10 cellular contexts compared by ENCODE assay signal in the genomic region with DNA sequence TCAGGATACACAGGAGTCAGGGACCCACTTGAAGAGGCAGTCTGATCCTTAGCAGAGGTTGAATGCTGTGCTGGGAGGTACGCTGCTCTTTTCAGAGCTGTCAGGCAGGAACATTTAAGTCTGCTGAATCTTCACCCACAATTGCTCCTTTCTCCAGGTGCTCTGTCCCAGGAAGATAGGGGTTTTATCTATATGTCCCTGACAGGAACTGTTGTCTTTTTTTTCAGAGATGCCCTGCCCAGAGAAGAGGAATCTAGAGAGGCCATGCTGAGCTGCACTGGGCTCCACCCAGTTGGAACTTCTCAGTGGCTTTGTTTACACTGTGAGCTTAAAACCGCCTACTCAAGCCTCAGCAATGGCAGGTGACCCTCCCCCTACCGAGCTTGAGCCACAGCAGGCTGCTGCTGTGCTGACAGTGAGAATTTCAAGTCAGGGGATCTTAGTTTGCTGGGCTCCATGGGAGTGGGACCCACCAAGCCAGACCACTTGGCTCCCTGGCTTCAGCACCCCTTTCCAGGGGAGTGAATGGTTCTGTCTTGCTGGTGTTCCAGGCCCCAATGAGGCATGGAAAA.
DNase-seq lines count a peak whose midpoint lies in the region; ATAC-seq, FAIRE-seq and TF ChIP-seq lines count a peak whose summit lies in the region.
"Had no signal": no experiment of that assay in that cellular context is flagged by ENCODE, and none has a peak within 500 bp of the region (broad histone marks: within the 10 kb centered on the region; RNA-seq: fewer than 3 reads in every experiment).

No MANE protein-coding gene starts in this region.

- peak overlapping the region; percentile 60 for H3K9ac ChIP-seq in iPS-15b (ENCODE audit: low read depth, low read length)
- H3K9ac ChIP-seq: BLaER1 treated with 17β-estradiol and CSF1 and Interleukin-3, amounts not matched to agents 10 nM and 100 nM had no signal

- FAIRE-seq in D721Med (lab: Jason Lieb, UNC) = no peak

- H3K27ac ChIP-seq in A673 (ENCODE audit: low read depth, low read length, poor library complexity, severe bottlenecking) (no peak overlapping the region), GM23338 (ENCODE audit: low read depth) (no peak overlapping the region)
- H3K27ac ChIP-seq: BLaER1 treated with 17β-estradiol and CSF1 and Interleukin-3, amounts not matched to agents 10 nM and 100 nM had no signal

- peaks cover 7% of the 10 kb centered on the region for H3K9me3 ChIP-seq in A673 (ENCODE audit: low read depth, low read length, poor library complexity, severe bottlenecking)
- H3K9me3 ChIP-seq in iPS-15b (ENCODE audit: control insufficient read depth, insufficient read depth, low read length) = no peaks in the 10 kb centered on the region

- H3K4me1 Mint-ChIP-seq in GM23338 (no peaks in the 10 kb centered on the region; the same call in 2 of the 3 replicates), WTC11 (0 out of 2 replicates have a peak, but pooled peaks cover 6% of the 10 kb centered on the region)
- H3K4me1 Mint-ChIP-seq: nephron had no signal

- no peak overlapping the region; the same call in 1 of the 2 replicates for H3K27ac Mint-ChIP-seq in GM23338
- 0 out of 2 replicates have a peak overlapping the region, but pooled peaks have one; percentile 30 for H3K27ac Mint-ChIP-seq in WTC11

- no peak overlapping the region for H3K4me3 Mint-ChIP-seq in GM23338
- H3K4me3 Mint-ChIP-seq in WTC11 = no peak overlapping the region
- H3K4me3 Mint-ChIP-seq: nephron had no signal

- H3K36me3 Mint-ChIP-seq in GM23338 (ENCODE audit: low read depth) (peaks cover 3% of the 10 kb centered on the region; the same call in 1 of the 3 replicates), WTC11 (peaks cover 10% of the 10 kb centered on the region)

- H3K27me3 Mint-ChIP-seq in GM23338 (ENCODE audit: insufficient read depth, low read depth, poor library complexity) (no peaks in the 10 kb centered on the region), WTC11 (ENCODE audit: low read depth) (no peaks in the 10 kb centered on the region)

- H3K79me2 ChIP-seq in GM23338 (replicated peaks; ENCODE audit: insufficient read depth) = no peaks in the 10 kb centered on the region

- intact Hi-C loops in A673 (cut with micrococcal nuclease; ENCODE audit: unreplicated experiment) = no loop called here

- H3K4me1 ChIP-seq in A673 (ENCODE audit: insufficient read depth, low read length, poor library complexity, severe bottlenecking) (no peaks in the 10 kb centered on the region), GM23338 (ENCODE audit: insufficient read depth) (no peaks in the 10 kb centered on the region; the same call in none of the 2 replicates), iPS-15b (ENCODE audit: control insufficient read depth, insufficient read depth, low read length) (peaks cover 7% of the 10 kb centered on the region)
- H3K4me1 ChIP-seq: BLaER1 treated with 17β-estradiol and CSF1 and Interleukin-3, amounts not matched to agents 10 nM and 100 nM had no signal

- H2AFZ ChIP-seq in GM23338 = no peak overlapping the region; the same call in 1 of the 2 replicates

- 0 out of 2 replicates have a peak, but pooled peaks cover 4% of the 10 kb centered on the region for H3K9me2 ChIP-seq in GM23338 (ENCODE audit: insufficient read depth)

- POLR2A ChIA-PET in A673 (lab: Charles Lee; ENCODE audit: low non-redundant PET) (no interaction called here), WTC11 (lab: Charles Lee) (no interaction called here)

- ATAC-seq in GM23338 (peak; percentile 97), WTC11 (peak; percentile 99), GM19023 (IDR thresholded peaks at IDR 0.05; ENCODE audit: unreplicated experiment) (no peak)

- H3K9me3 Mint-ChIP-seq in GM23338 (peaks cover 7% of the 10 kb centered on the region; the same call in 2 of the 3 replicates), WTC11 (peaks cover 15% of the 10 kb centered on the region)

- CTCF ChIA-PET in A673 (lab: Charles Lee) = no interaction called here
- CTCF ChIA-PET in WTC11 (lab: Charles Lee) = interaction anchor here (0.9 to 1.0 kb wide), 3 partner anchors 13 to 47 kb away, joined by 3 to 5 read pairs (median 4); no protein-coding TSS in a partner anchor

- H3K4me2 ChIP-seq in GM23338 = peak overlapping the region; percentile 60; the same call in 1 of the 2 replicates
- H3K4me2 ChIP-seq: BLaER1 treated with 17β-estradiol and CSF1 and Interleukin-3, amounts not matched to agents 10 nM and 100 nM had no signal

- DNase-seq in A673 (ENCODE audit: low spot score) = peak; percentile 11
- peak; percentile 54 for DNase-seq in GM23338 (ENCODE audit: low spot score)
- DNase-seq in WTC11 (ENCODE audit: low spot score) = peak; percentile 41
- DNase-seq in foreskin melanocyte = no peak
- no peak for DNase-seq in hippocampal formation (lab: John Stamatoyannopoulos, UW)
- no peak for DNase-seq in D721Med (ENCODE audit: insufficient read length, low spot score)

- H3K27me3 ChIP-seq in A673 (replicated peaks; ENCODE audit: insufficient read depth, low read depth, low read length, poor library complexity) = no peaks in the 10 kb centered on the region
- no peaks in the 10 kb centered on the region for H3K27me3 ChIP-seq in GM23338 (ENCODE audit: insufficient read depth)
- H3K27me3 ChIP-seq in iPS-15b (ENCODE audit: control insufficient read depth, insufficient read depth, low read length) = no peaks in the 10 kb centered on the region
- H3K27me3 ChIP-seq: BLaER1 treated with 17β-estradiol and CSF1 and Interleukin-3, amounts not matched to agents 10 nM and 100 nM had no signal

- no peak overlapping the region for H3K4me3 ChIP-seq in A673 (ENCODE audit: low read depth, low read length, poor library complexity, severe bottlenecking)
- H3K4me3 ChIP-seq in GM23338 = no peak overlapping the region
- no peak overlapping the region for H3K4me3 ChIP-seq in iPS-15b (ENCODE audit: low read depth, low read length)
- H3K4me3 ChIP-seq: BLaER1 treated with 17β-estradiol and CSF1 and Interleukin-3, amounts not matched to agents 10 nM and 100 nM had no signal

- no TSS peak for BruUV-seq in A673 (replicated peaks; lab: Mats Ljungman, UMichigan)

- no peaks in the 10 kb centered on the region for H4K20me1 ChIP-seq in GM23338 (replicated peaks; ENCODE audit: insufficient read depth)
- H4K20me1 ChIP-seq: BLaER1 treated with 17β-estradiol and CSF1 and Interleukin-3, amounts not matched to agents 10 nM and 100 nM had no signal

- H3K36me3 ChIP-seq in A673 (ENCODE audit: insufficient read depth, low read length, poor library complexity, severe bottlenecking) (no peaks in the 10 kb centered on the region), GM23338 (ENCODE audit: insufficient read depth) (peaks cover 4% of the 10 kb centered on the region; the same call in 1 of the 2 replicates), iPS-15b (ENCODE audit: control insufficient read depth, insufficient read depth, low read length) (no peaks in the 10 kb centered on the region)

- TF ChIP-seq CTCF in A673 (conservative IDR thresholded peaks at IDR 0.05; ENCODE audit: low read depth, low read length) (no peak), GM23338 (conservative IDR thresholded peaks at IDR 0.05; ENCODE audit: low read depth in 2 of 2) (no peak), WTC11 (IDR thresholded peaks at IDR 0.05) (no peak), D721Med (IDR thresholded peaks at IDR 0.05; ENCODE audit: insufficient read depth, missing control alignments) (no peak)

- no peaks in the 10 kb centered on the region for H3F3A ChIP-seq in GM23338 (replicated peaks; ENCODE audit: low read depth)

TF ChIP-seq in GM23338, 12 proteins besides CTCF, POLR2A, EP300 and RAD21 (continues in another document):
- peak; percentile 81 for TF ChIP-seq ZNF331 (CRISPR knock-in tag; IDR thresholded peaks at IDR 0.05; ENCODE audit: low read depth)

TF ChIP-seq in WTC11, 78 proteins besides CTCF, POLR2A, EP300 and RAD21:
- TF ChIP-seq, protein P1, sequence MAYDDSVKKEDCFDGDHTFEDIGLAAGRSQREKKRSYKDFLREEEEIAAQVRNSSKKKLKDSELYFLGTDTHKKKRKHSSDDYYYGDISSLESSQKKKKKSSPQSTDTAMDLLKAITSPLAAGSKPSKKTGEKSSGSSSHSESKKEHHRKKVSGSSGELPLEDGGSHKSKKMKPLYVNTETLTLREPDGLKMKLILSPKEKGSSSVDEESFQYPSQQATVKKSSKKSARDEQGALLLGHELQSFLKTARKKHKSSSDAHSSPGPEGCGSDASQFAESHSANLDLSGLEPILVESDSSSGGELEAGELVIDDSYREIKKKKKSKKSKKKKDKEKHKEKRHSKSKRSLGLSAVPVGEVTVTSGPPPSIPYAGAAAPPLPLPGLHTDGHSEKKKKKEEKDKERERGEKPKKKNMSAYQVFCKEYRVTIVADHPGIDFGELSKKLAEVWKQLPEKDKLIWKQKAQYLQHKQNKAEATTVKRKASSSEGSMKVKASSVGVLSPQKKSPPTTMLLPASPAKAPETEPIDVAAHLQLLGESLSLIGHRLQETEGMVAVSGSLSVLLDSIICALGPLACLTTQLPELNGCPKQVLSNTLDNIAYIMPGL (CRISPR knock-in tag; IDR thresholded peaks at IDR 0.05) = no peak
- TF ChIP-seq ZNF423 (CRISPR knock-in tag; IDR thresholded peaks at IDR 0.05) = peak; percentile 35; the same call in 1 of the 2 replicates

Comparison
In these comparisons a context has a peak if more than half of its experiments do, and no peak if none do; other contexts are left out.
1. DNase-seq: peak in A673 (single experiment), GM23338 (single experiment) and WTC11 (single experiment); none in foreskin melanocyte (single experiment), hippocampal formation (0 of 2) and D721Med (single experiment).